In the genomic region with DNA sequence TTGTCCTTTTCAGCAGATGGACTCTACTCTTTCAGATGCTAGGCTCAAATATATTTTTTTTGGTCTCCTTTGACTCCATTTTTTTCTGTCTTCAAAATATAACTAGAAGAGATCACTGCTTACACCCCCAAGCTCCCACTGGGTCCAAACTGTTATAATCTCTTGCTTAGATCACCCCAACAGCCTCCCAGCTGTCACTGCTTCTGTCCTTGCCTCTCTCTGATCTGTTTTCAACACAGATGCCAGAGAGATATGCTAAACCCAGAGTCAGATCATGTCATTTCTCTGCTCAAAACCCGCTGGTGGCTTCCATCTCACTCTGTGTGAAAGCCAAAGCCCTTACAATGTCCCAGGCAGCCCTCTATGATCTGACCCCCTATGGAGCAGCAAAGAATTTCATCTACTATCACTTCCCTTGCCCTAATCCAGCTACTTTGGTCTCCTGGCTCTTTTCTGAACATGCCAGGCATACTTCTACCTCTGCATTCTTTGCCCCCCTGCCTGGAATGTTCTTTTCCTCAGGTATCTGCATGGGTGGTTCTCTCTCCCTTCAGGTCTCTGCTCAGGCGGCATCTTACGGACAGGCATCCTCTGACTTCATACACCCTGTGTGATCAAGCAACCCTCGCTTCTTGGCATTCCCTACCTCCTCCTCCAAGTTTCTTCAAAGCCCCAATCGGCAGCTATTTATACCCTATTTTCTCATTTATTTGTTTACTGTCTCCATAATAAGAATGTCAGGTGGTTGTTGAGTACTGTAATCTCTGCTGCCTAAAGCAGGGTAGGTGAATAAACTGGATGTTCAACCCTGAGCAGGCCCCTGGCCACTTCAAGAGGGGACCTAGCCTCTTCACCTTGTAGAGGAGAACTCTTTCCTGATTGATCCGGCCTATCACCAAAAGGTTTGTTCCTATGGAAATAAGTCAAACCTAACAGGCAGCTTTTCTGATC, we compare ENCODE assay signal across 24 cellular contexts. TPM values are rescaled to one million over a fixed set of nuclear protein-coding genes. Genes with fewer than 3 reads are reported as not detected.
A peak's percentile ranks its signal among the peaks of the same experiment; 100 is the strongest.
DNase-seq lines count a peak whose midpoint lies in the region; ATAC-seq and TF ChIP-seq lines count a peak whose summit lies in the region.
"Had no signal": no experiment of that assay in that cellular context is flagged by ENCODE, and none has a peak within 500 bp of the region (broad histone marks: within the 10 kb centered on the region; RNA-seq: fewer than 3 reads in every experiment).

No MANE protein-coding gene starts in this region.

- WGBS in body of pancreas, 2 donors = 84% methylated on average over 6 of the region's 6 CpGs

- no peak overlapping the region for H3K4me3 Mint-ChIP-seq in stimulated activated effector memory CD8-positive, alpha-beta T cell treated with anti-CD3 and anti-CD28 coated beads, Interleukin-12 subunit alpha, Interleukin-12 subunit beta, amount 100 ng/mL, for 72 hours
- H3K4me3 Mint-ChIP-seq: activated CD4-positive, alpha-beta T cell treated with anti-CD3 and anti-CD28 coated beads, Interleukin-2, amount 10 ng/mL, durations not matched to agents 24 days and 14 days; activated CD8-positive, alpha-beta memory T cell treated with anti-CD3 and anti-CD28 coated beads, Interleukin-2, amount 10 ng/mL, durations not matched to agents 7 days and 5 days; activated naive CD4-positive, alpha-beta T cell treated with anti-CD3 and anti-CD28 coated beads, Interleukin-2, amount 50 U/mL, for 24 hours; activated T-helper 1 cell treated with anti-CD3 and anti-CD28 coated beads, Interleukin-12 subunit alpha, Interleukin-12 subunit beta, Interleukin-2, Interleukin-4 antibody, amounts not matched to agents 30 ng/mL and 10 ng/mL and 1 ng/mL, durations not matched to agents 14 hours and 24 hours and 36 hours; CD4-positive, alpha-beta T cell; neural crest cell had no signal

- H3K9me3 ChIP-seq in HUES48 (ENCODE audit: control insufficient read depth, insufficient read depth, low read length) (no peaks in the 10 kb centered on the region), body of pancreas (no peaks in the 10 kb centered on the region)
- H3K9me3 ChIP-seq: ascending aorta, mucosa of descending colon, prostate gland, SJSA1 had no signal

- intact Hi-C loops in body of pancreas (cut with DNase I) = no loop called here
- intact Hi-C loops in left ventricle myocardium superior (cut with micrococcal nuclease) = no loop called here

- peaks cover 30% of the 10 kb centered on the region; the same call in 1 of the 2 replicates for H3K36me3 ChIP-seq in HUES48 (ENCODE audit: control insufficient read depth, insufficient read depth, low read length)
- peaks cover 0 to 2% of the 10 kb centered on the region in 2 donors for H3K36me3 ChIP-seq in body of pancreas (replicated peaks in 1 of 2; ENCODE audit: insufficient read depth in 1 of 2, low read depth in 2 of 2)

- H3K9ac ChIP-seq in HUES48 (ENCODE audit: low read depth, low read length) = no peak overlapping the region

- no peaks in the 10 kb centered on the region for H3K9me3 Mint-ChIP-seq in stimulated activated effector memory CD8-positive, alpha-beta T cell treated with anti-CD3 and anti-CD28 coated beads, Interleukin-12 subunit alpha, Interleukin-12 subunit beta, amount 100 ng/mL, for 72 hours
- H3K9me3 Mint-ChIP-seq: activated CD4-positive, alpha-beta T cell treated with anti-CD3 and anti-CD28 coated beads, Interleukin-2, amount 10 ng/mL, durations not matched to agents 24 days and 14 days; activated naive CD4-positive, alpha-beta T cell treated with anti-CD3 and anti-CD28 coated beads, Interleukin-2, amount 50 U/mL, for 24 hours; activated T-helper 1 cell treated with anti-CD3 and anti-CD28 coated beads, Interleukin-12 subunit alpha, Interleukin-12 subunit beta, Interleukin-2, Interleukin-4 antibody, amounts not matched to agents 30 ng/mL and 10 ng/mL and 1 ng/mL, durations not matched to agents 14 hours and 24 hours and 36 hours; CD4-positive, alpha-beta T cell; neural crest cell had no signal

- no peak for TF ChIP-seq CTCF in body of pancreas (IDR thresholded peaks at IDR 0.05)

- H3K36me3 Mint-ChIP-seq in stimulated activated effector memory CD8-positive, alpha-beta T cell treated with anti-CD3 and anti-CD28 coated beads, Interleukin-12 subunit alpha, Interleukin-12 subunit beta, amount 100 ng/mL, for 72 hours = peaks cover 33% of the 10 kb centered on the region
- H3K36me3 Mint-ChIP-seq: activated CD8-positive, alpha-beta memory T cell treated with anti-CD3 and anti-CD28 coated beads, Interleukin-2, amount 10 ng/mL, durations not matched to agents 7 days and 5 days had no signal

- peak overlapping the region; percentile 14 for H3K27ac ChIP-seq in HUES48 (ENCODE audit: low read depth, low read length)
- peak overlapping the region in 2 of 4 donors; percentile 22 to 27 for H3K27ac ChIP-seq in body of pancreas
- H3K27ac ChIP-seq: ascending aorta, prostate gland, SJSA1 had no signal

- peak; percentile 81 for ATAC-seq in body of pancreas
- ATAC-seq in stimulated activated effector memory CD8-positive, alpha-beta T cell treated with anti-CD3 and anti-CD28 coated beads, Interleukin-12 subunit alpha, Interleukin-12 subunit beta, amount 100 ng/mL, for 72 hours = no peak
- no peak for ATAC-seq in left ventricle myocardium superior
- ATAC-seq: activated CD8-positive, alpha-beta memory T cell treated with anti-CD3 and anti-CD28 coated beads, Interleukin-2, amount 10 ng/mL, durations not matched to agents 7 days and 5 days; left colon; mucosa of descending colon had no signal

- no peak for TF ChIP-seq POLR2A in body of pancreas (IDR thresholded peaks at IDR 0.05)

- H3K27me3 ChIP-seq in HUES48 (ENCODE audit: control insufficient read depth, insufficient read depth, low read length) (no peaks in the 10 kb centered on the region), body of pancreas (no peaks in the 10 kb centered on the region)
- H3K27me3 ChIP-seq: ascending aorta, SJSA1 had no signal

- peak overlapping the region; percentile 20 for H3K27ac Mint-ChIP-seq in stimulated activated effector memory CD8-positive, alpha-beta T cell treated with anti-CD3 and anti-CD28 coated beads, Interleukin-12 subunit alpha, Interleukin-12 subunit beta, amount 100 ng/mL, for 72 hours
- H3K27ac Mint-ChIP-seq: activated CD4-positive, alpha-beta T cell treated with anti-CD3 and anti-CD28 coated beads, Interleukin-2, amount 10 ng/mL, durations not matched to agents 24 days and 14 days; activated CD8-positive, alpha-beta memory T cell treated with anti-CD3 and anti-CD28 coated beads, Interleukin-2, amount 10 ng/mL, durations not matched to agents 7 days and 5 days; activated naive CD4-positive, alpha-beta T cell treated with anti-CD3 and anti-CD28 coated beads, Interleukin-2, amount 50 U/mL, for 24 hours; activated T-helper 1 cell treated with anti-CD3 and anti-CD28 coated beads, Interleukin-12 subunit alpha, Interleukin-12 subunit beta, Interleukin-2, Interleukin-4 antibody, amounts not matched to agents 30 ng/mL and 10 ng/mL and 1 ng/mL, durations not matched to agents 14 hours and 24 hours and 36 hours; CD4-positive, alpha-beta T cell had no signal

- H3K4me3 ChIP-seq in HUES48 (ENCODE audit: low read depth, low read length) (no peak overlapping the region), body of pancreas (no peak overlapping the region)
- H3K4me3 ChIP-seq: ascending aorta, mucosa of descending colon, prostate gland, SJSA1 had no signal

- H3K4me1 ChIP-seq in HUES48 (ENCODE audit: control insufficient read depth, insufficient read depth, low read length) = peaks cover 9% of the 10 kb centered on the region; the same call in 1 of the 2 replicates
- peaks cover 5% of the 10 kb centered on the region for H3K4me1 ChIP-seq in body of pancreas
- H3K4me1 ChIP-seq: ascending aorta, prostate gland, SJSA1 had no signal

- peak in 2 of 4 donors; percentile 14 to 27 for DNase-seq in body of pancreas
- DNase-seq in islet precursor cell = peak; percentile 78
- DNase-seq in stimulated activated effector memory CD8-positive, alpha-beta T cell treated with anti-CD3 and anti-CD28 coated beads, Interleukin-12 subunit alpha, Interleukin-12 subunit beta, amount 100 ng/mL, for 72 hours (ENCODE audit: low spot score in 2 of 2) = no peak
- DNase-seq in left ventricle myocardium superior = no peak
- DNase-seq in central memory CD4-positive, alpha-beta T cell = no peak
- no peak for DNase-seq in stimulated activated CD4-positive, alpha-beta T cell treated with anti-CD3 and anti-CD28 coated beads, Interleukin-2, amount 100 ng/mL, for 24 hours
- DNase-seq: activated CD4-positive, alpha-beta T cell treated with anti-CD3 and anti-CD28 coated beads, Interleukin-2, amount 10 ng/mL, durations not matched to agents 24 days and 14 days; activated CD8-positive, alpha-beta memory T cell treated with anti-CD3 and anti-CD28 coated beads, Interleukin-2, amount 10 ng/mL, durations not matched to agents 7 days and 5 days; CD4-positive, alpha-beta T cell; cerebellar nuclear complex; DMS153; erythroblast; left colon; mucosa of descending colon; NCI-H1105; NCI-H2081 treated with DMSO at 0.1 percent for 48 hours; NCI-H524 treated with DMSO at 0.1 percent for 48 hours had no signal

- no peaks in the 10 kb centered on the region for H3K4me1 Mint-ChIP-seq in stimulated activated effector memory CD8-positive, alpha-beta T cell treated with anti-CD3 and anti-CD28 coated beads, Interleukin-12 subunit alpha, Interleukin-12 subunit beta, amount 100 ng/mL, for 72 hours
- H3K4me1 Mint-ChIP-seq: activated CD4-positive, alpha-beta T cell treated with anti-CD3 and anti-CD28 coated beads, Interleukin-2, amount 10 ng/mL, durations not matched to agents 24 days and 14 days; activated CD8-positive, alpha-beta memory T cell treated with anti-CD3 and anti-CD28 coated beads, Interleukin-2, amount 10 ng/mL, durations not matched to agents 7 days and 5 days; activated naive CD4-positive, alpha-beta T cell treated with anti-CD3 and anti-CD28 coated beads, Interleukin-2, amount 50 U/mL, for 24 hours; neural crest cell had no signal

RNA-seq across cellular contexts. Expression of gene SLC4A11, which starts 43.6 kb away (rescaled TPM):
- under 1 TPM in 1 of 2 donors, not detected in 1; 0.52 TPM for total RNA-seq in body of pancreas
- total RNA-seq in left ventricle myocardium superior = 0.82 TPM
